Comparison of ENCODE assay signal across 21 cellular contexts in genomic region chr17:74098378-74099024, GRCh38.
DNase-seq lines count a peak whose midpoint lies in the region; ATAC-seq and TF ChIP-seq lines count a peak whose summit lies in the region.
"Had no signal": no experiment of that assay in that cellular context is flagged by ENCODE, and none has a peak within 500 bp of the region (broad histone marks: within the 10 kb centered on the region; RNA-seq: fewer than 3 reads in every experiment).

No MANE protein-coding gene starts in this region.

- DNase-seq in WERI-Rb-1 (no peak), mesendoderm (no peak), upper lobe of right lung (peak; percentile 3), middle frontal gyrus (ENCODE audit: extremely low spot score, low spot score) (no peak)
- no peak for DNase-seq in activated T-cell treated with anti-CD3 and anti-CD28 coated beads, Interleukin-2, amount 50 U/mL, for 72 hours
- DNase-seq in stimulated activated naive CD8-positive, alpha-beta T cell treated with anti-CD3 and anti-CD28 coated beads, Interleukin-15, Interleukin-2, amounts not matched to agents 100 U/mL and 50 U/mL, for 24 hours: no peak
- DNase-seq: CD8-positive, alpha-beta memory T cell; DMS 273 treated with DMSO at 0.1 percent for 48 hours; DMS79; EL; GDM1; Kasumi-1; NCI-H1105; NCI-H1436 treated with DMSO at 0.1 percent for 48 hours; NCI-H187 treated with DMSO at 0.1 percent for 48 hours; NCI-H2107; RPMI8226; SHP77 had no signal

- peaks cover 31 to 58% (median 46%) of the 10 kb centered on the region in 10 experiments for H3K4me1 ChIP-seq in BLaER1 treated with 17β-estradiol and CSF1 and Interleukin-3, amounts not matched to agents 10 nM and 100 nM
- no peaks in the 10 kb centered on the region for H3K4me1 ChIP-seq in mesendoderm (ENCODE audit: control insufficient read depth, low read depth, low read length)
- no peaks in the 10 kb centered on the region for H3K4me1 ChIP-seq in upper lobe of right lung

- H2BK15ac ChIP-seq in mesendoderm (replicated peaks; ENCODE audit: low read depth): no peak overlapping the region

- H3K27ac Mint-ChIP-seq in activated T-cell treated with anti-CD3 and anti-CD28 coated beads, Interleukin-2, amount 50 U/mL, for 72 hours: no peak overlapping the region
- H3K27ac Mint-ChIP-seq: CD14-positive monocyte; CD8-positive, alpha-beta memory T cell had no signal

- H3K27me3 ChIP-seq in BLaER1 treated with 17β-estradiol and CSF1 and Interleukin-3, amounts not matched to agents 10 nM and 100 nM: peaks cover 0 to 30% (median 0%) of the 10 kb centered on the region in 11 experiments; a peak in 5 of 22 replicates
- no peaks in the 10 kb centered on the region for H3K27me3 ChIP-seq in WERI-Rb-1 (ENCODE audit: insufficient read depth, low read depth, severe bottlenecking)
- H3K27me3 ChIP-seq in mesendoderm (ENCODE audit: insufficient read depth, low read length, poor library complexity): no peaks in the 10 kb centered on the region
- peaks cover 15% of the 10 kb centered on the region for H3K27me3 ChIP-seq in upper lobe of right lung

- no peaks in the 10 kb centered on the region for H3K9me3 Mint-ChIP-seq in activated T-cell treated with anti-CD3 and anti-CD28 coated beads, Interleukin-2, amount 50 U/mL, for 72 hours
- H3K9me3 Mint-ChIP-seq: CD8-positive, alpha-beta memory T cell had no signal

- H3K79me2 ChIP-seq in mesendoderm (ENCODE audit: control insufficient read depth, insufficient read depth, low read length): no peaks in the 10 kb centered on the region

- H3K9me3 ChIP-seq in BLaER1 treated with 17β-estradiol and CSF1 and Interleukin-3, amounts not matched to agents 10 nM and 100 nM (replicated peaks in 1 of 11): no peaks in the 10 kb centered on the region
- H3K9me3 ChIP-seq in WERI-Rb-1 (ENCODE audit: severe bottlenecking) (no peaks in the 10 kb centered on the region), upper lobe of right lung (no peaks in the 10 kb centered on the region)

- no peaks in the 10 kb centered on the region for H3K36me3 Mint-ChIP-seq in activated T-cell treated with anti-CD3 and anti-CD28 coated beads, Interleukin-2, amount 50 U/mL, for 72 hours (ENCODE audit: insufficient read depth in 2 of 2)
- H3K36me3 Mint-ChIP-seq: CD14-positive monocyte; CD8-positive, alpha-beta memory T cell had no signal

- H3K18ac ChIP-seq in mesendoderm (ENCODE audit: low read length): no peak overlapping the region

- H3K79me1 ChIP-seq in mesendoderm (ENCODE audit: low read length): no peaks in the 10 kb centered on the region

- whole genome bisulfite sequencing in mesendoderm (ENCODE audit: extremely low coverage, insufficient coverage, low lambda C conversion rate): 100% methylated on average over 1 of the region's 11 CpGs

- no peak overlapping the region for H4K5ac ChIP-seq in mesendoderm (ENCODE audit: low read length)

- H3K4me3 Mint-ChIP-seq in activated T-cell treated with anti-CD3 and anti-CD28 coated beads, Interleukin-2, amount 50 U/mL, for 72 hours: no peak overlapping the region
- H3K4me3 Mint-ChIP-seq: CD14-positive monocyte; CD8-positive, alpha-beta memory T cell had no signal

- H3K36me3 ChIP-seq in BLaER1 treated with 17β-estradiol and CSF1 and Interleukin-3, amounts not matched to agents 10 nM and 100 nM: no peaks in the 10 kb centered on the region
- H3K36me3 ChIP-seq in WERI-Rb-1 (no peaks in the 10 kb centered on the region), mesendoderm (ENCODE audit: control insufficient read depth, insufficient read depth, low read length) (no peaks in the 10 kb centered on the region), upper lobe of right lung (no peaks in the 10 kb centered on the region)

- H3K27me3 Mint-ChIP-seq in activated T-cell treated with anti-CD3 and anti-CD28 coated beads, Interleukin-2, amount 50 U/mL, for 72 hours (ENCODE audit: low read depth): peaks cover 21% of the 10 kb centered on the region

- no peak overlapping the region for H3K9ac ChIP-seq in BLaER1 treated with 17β-estradiol and CSF1 and Interleukin-3, amounts not matched to agents 10 nM and 100 nM
- no peak overlapping the region for H3K9ac ChIP-seq in mesendoderm (ENCODE audit: low read length)

- H3K23ac ChIP-seq in mesendoderm (ENCODE audit: low read length): no peak overlapping the region

- 0 out of 22 replicates have a peak, but pooled peaks cover 0 to 5% (median 0%) of the 10 kb centered on the region in 11 experiments for H4K20me1 ChIP-seq in BLaER1 treated with 17β-estradiol and CSF1 and Interleukin-3, amounts not matched to agents 10 nM and 100 nM

- H2AK5ac ChIP-seq in mesendoderm (ENCODE audit: low read length): peak overlapping the region; percentile 32

- no peaks in the 10 kb centered on the region for H3K4me1 Mint-ChIP-seq in activated T-cell treated with anti-CD3 and anti-CD28 coated beads, Interleukin-2, amount 50 U/mL, for 72 hours (ENCODE audit: low read depth)
- H3K4me1 Mint-ChIP-seq: CD14-positive monocyte; CD8-positive, alpha-beta memory T cell had no signal

- intact Hi-C loops in upper lobe of right lung (cut with DNase I): no loop called here

- no peak overlapping the region for H3K56ac ChIP-seq in mesendoderm (ENCODE audit: low read length)

- TF ChIP-seq CTCF in WERI-Rb-1 (IDR thresholded peaks at IDR 0.05; ENCODE audit: low read depth, low read length): no peak
- TF ChIP-seq CTCF in upper lobe of right lung (IDR thresholded peaks at IDR 0.05): no peak

- no peak overlapping the region for H3K4me3 ChIP-seq in BLaER1 treated with 17β-estradiol and CSF1 and Interleukin-3, amounts not matched to agents 10 nM and 100 nM
- no peak overlapping the region for H3K4me3 ChIP-seq in WERI-Rb-1 (ENCODE audit: low read depth, low read length)
- no peak overlapping the region for H3K4me3 ChIP-seq in mesendoderm (ENCODE audit: low read length)
- H3K4me3 ChIP-seq in upper lobe of right lung: no peak overlapping the region
- H3K4me3 ChIP-seq: K562 had no signal

- H3K4ac ChIP-seq in mesendoderm (ENCODE audit: low read depth, low read length): no peak overlapping the region

- H3K27ac ChIP-seq in BLaER1 treated with 17β-estradiol and CSF1 and Interleukin-3, amounts not matched to agents 10 nM and 100 nM: no peak overlapping the region
- H3K27ac ChIP-seq in WERI-Rb-1 (peak overlapping the region; percentile 86), mesendoderm (ENCODE audit: low read depth, low read length) (no peak overlapping the region), upper lobe of right lung (no peak overlapping the region)

- no peak overlapping the region for H4K8ac ChIP-seq in mesendoderm (ENCODE audit: low read depth, low read length)

- H2BK5ac ChIP-seq in mesendoderm (ENCODE audit: low read length): no peak overlapping the region

- no peak for ATAC-seq in upper lobe of right lung
- ATAC-seq in activated T-cell treated with anti-CD3 and anti-CD28 coated beads, Interleukin-2, amount 50 U/mL, for 72 hours (replicated peaks in 1 of 2): no peak
- ATAC-seq in stimulated activated naive CD8-positive, alpha-beta T cell treated with anti-CD3 and anti-CD28 coated beads, Interleukin-15, Interleukin-2, amounts not matched to agents 100 U/mL and 50 U/mL, for 24 hours: no peak
- ATAC-seq: K562 had no signal

- no peak overlapping the region for H2BK120ac ChIP-seq in mesendoderm (ENCODE audit: low read depth, low read length)

- H3K4me2 ChIP-seq in BLaER1 treated with 17β-estradiol and CSF1 and Interleukin-3, amounts not matched to agents 10 nM and 100 nM: peak overlapping the region in 8 of 11 experiments; percentile 70 to 95 (median 90); a peak in 17 of 22 replicates
- H3K4me2 ChIP-seq in mesendoderm (ENCODE audit: low read length): no peak overlapping the region
